ENCODE assay signal across 23 cellular contexts in the genomic region with DNA sequence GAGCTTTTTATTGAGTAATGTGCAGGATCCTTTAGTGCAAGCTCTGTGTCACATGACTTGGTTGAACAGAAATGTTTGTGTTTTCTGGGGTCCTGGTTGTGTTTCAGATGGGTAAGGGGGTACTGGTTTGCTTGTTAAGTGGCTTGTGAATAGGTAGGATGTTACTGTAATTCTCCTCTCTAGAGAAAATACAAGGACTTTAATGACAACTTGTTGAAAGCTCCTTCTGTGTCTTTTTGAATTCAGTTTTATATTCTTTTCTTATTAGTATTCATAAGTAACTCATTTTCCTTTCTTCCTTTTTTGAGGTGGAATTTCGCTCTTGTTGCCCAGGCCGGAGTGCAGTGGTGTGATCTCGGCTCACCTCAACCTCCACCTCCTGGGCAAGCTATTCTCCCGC.
"Had no signal": no experiment of that assay in that cellular context is flagged by ENCODE, and none has a peak within 500 bp of the region (broad histone marks: within the 10 kb centered on the region; RNA-seq: fewer than 3 reads in every experiment).

No MANE protein-coding gene starts in this region.

- H3K27ac ChIP-seq: coronary artery, dorsolateral prefrontal cortex, foreskin keratinocyte, left lung, lower lobe of right lung had no signal

- FAIRE-seq: colon, endothelial cell of umbilical vein, frontal cortex, islet of Langerhans, keratinocyte had no signal

- H3K4me1 ChIP-seq: foreskin keratinocyte had no signal

- H3K9me3 ChIP-seq: esophagus muscularis mucosa, heart right ventricle, left lung, lower lobe of right lung, mucosa of descending colon had no signal

- DNase-seq: dermis blood vessel endothelial cell; effector CD4-positive, alpha-beta T cell; effector memory CD4-positive, alpha-beta T cell; foreskin keratinocyte; glutamatergic neuron; head of caudate nucleus; heart right ventricle; hippocampal formation; left cardiac atrium; left lung; left ventricle myocardium superior; lower lobe of right lung; mesenchymal stem cell; mucosa of descending colon; naive B cell had no signal

- H3K27me3 ChIP-seq: dorsolateral prefrontal cortex, esophagus muscularis mucosa, foreskin keratinocyte, heart right ventricle, left lung had no signal

- H3K4me3 ChIP-seq: coronary artery, dorsolateral prefrontal cortex, esophagus muscularis mucosa, heart right ventricle, left lung, lower lobe of right lung, mucosa of descending colon had no signal

- ATAC-seq: foreskin keratinocyte, heart right ventricle, left cardiac atrium, left lung, left ventricle myocardium superior, lower lobe of right lung, mucosa of descending colon had no signal
